Comparison of ENCODE assay signal across 21 cellular contexts in genomic region chr2:12577567-12577966, GRCh38.
"Had no signal": no experiment of that assay in that cellular context is flagged by ENCODE, and none has a peak within 500 bp of the region (broad histone marks: within the 10 kb centered on the region; RNA-seq: fewer than 3 reads in every experiment).

No MANE protein-coding gene starts in this region.

- ATAC-seq: activated CD8-positive, alpha-beta T cell treated with anti-CD3 and anti-CD28 coated beads for 36 hours; activated naive CD8-positive, alpha-beta T cell treated with anti-CD3 and anti-CD28 coated beads, Interleukin-2, amount 50 U/mL, for 24 hours; activated T-cell treated with anti-CD3 and anti-CD28 coated beads, Interleukin-2, amount 50 U/mL, for 4 hours; esophagus mucosa; heart left ventricle; left colon; naive thymus-derived CD4-positive, alpha-beta T cell; right cardiac atrium had no signal

- FAIRE-seq: kidney, TTC549 had no signal

- DNase-seq: activated CD4-positive, alpha-beta T cell treated with anti-CD3 and anti-CD28 coated beads for 1 hour; activated CD4-positive, alpha-beta T cell treated with anti-CD3 and anti-CD28 coated beads, Interleukin-2, amount 50 U/mL, for 1 hour; activated CD8-positive, alpha-beta T cell treated with anti-CD3 and anti-CD28 coated beads for 36 hours; activated naive CD8-positive, alpha-beta T cell treated with anti-CD3 and anti-CD28 coated beads, Interleukin-2, amount 50 U/mL, for 24 hours; activated T-cell treated with anti-CD3 and anti-CD28 coated beads, Interleukin-2, amount 50 U/mL, for 4 hours; amygdala; endodermal cell; foreskin fibroblast; heart left ventricle; hypothalamus; immature natural killer cell; kidney; left colon; naive thymus-derived CD4-positive, alpha-beta T cell; posterior cingulate gyrus; right cardiac atrium; spleen; stimulated activated naive CD4-positive, alpha-beta T cell; transverse colon had no signal

- H3K4me1 ChIP-seq: heart left ventricle, spleen, transverse colon had no signal

- H3K27ac ChIP-seq: heart left ventricle, spleen, transverse colon had no signal

- H3K27me3 ChIP-seq: heart left ventricle, spleen, transverse colon had no signal

- H3K36me3 ChIP-seq: heart left ventricle, spleen, transverse colon had no signal

- H3K4me3 ChIP-seq: heart left ventricle, spleen, transverse colon had no signal

- H3K9me3 ChIP-seq: heart left ventricle, spleen, transverse colon had no signal
